ENCODE assay signal across 2 cellular contexts in genomic region chr7:44143606-44144250, GRCh38.
TF ChIP-seq lines count a peak whose summit lies in the region.

No MANE protein-coding gene starts in this region.

TF ChIP-seq in SK-N-SH, 30 proteins besides CTCF, POLR2A, EP300 and RAD21 (continued from another document):
- no peak for TF ChIP-seq REST (IDR thresholded peaks at IDR 0.05; ENCODE audit: low read depth, low read length)
- no peak for TF ChIP-seq MEF2A (IDR thresholded peaks at IDR 0.05; ENCODE audit: borderline replicate concordance, low read depth)
- no peak for TF ChIP-seq TCF12 (IDR thresholded peaks at IDR 0.05)
- no peak for TF ChIP-seq POLR2AphosphoS5 (IDR thresholded peaks at IDR 0.05; ENCODE audit: low read depth, low read length)
- TF ChIP-seq, protein P1, sequence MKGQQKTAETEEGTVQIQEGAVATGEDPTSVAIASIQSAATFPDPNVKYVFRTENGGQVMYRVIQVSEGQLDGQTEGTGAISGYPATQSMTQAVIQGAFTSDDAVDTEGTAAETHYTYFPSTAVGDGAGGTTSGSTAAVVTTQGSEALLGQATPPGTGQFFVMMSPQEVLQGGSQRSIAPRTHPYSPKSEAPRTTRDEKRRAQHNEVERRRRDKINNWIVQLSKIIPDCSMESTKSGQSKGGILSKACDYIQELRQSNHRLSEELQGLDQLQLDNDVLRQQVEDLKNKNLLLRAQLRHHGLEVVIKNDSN (IDR thresholded peaks at IDR 0.05; ENCODE audit: borderline replicate concordance, low read depth): no peak
- TF ChIP-seq, protein P2, sequence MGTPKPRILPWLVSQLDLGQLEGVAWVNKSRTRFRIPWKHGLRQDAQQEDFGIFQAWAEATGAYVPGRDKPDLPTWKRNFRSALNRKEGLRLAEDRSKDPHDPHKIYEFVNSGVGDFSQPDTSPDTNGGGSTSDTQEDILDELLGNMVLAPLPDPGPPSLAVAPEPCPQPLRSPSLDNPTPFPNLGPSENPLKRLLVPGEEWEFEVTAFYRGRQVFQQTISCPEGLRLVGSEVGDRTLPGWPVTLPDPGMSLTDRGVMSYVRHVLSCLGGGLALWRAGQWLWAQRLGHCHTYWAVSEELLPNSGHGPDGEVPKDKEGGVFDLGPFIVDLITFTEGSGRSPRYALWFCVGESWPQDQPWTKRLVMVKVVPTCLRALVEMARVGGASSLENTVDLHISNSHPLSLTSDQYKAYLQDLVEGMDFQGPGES (IDR thresholded peaks at IDR 0.05; ENCODE audit: low read depth, low read length): no peak
- no peak for TF ChIP-seq FOXM1 (IDR thresholded peaks at IDR 0.05; ENCODE audit: low read depth)
- TF ChIP-seq, protein P3, sequence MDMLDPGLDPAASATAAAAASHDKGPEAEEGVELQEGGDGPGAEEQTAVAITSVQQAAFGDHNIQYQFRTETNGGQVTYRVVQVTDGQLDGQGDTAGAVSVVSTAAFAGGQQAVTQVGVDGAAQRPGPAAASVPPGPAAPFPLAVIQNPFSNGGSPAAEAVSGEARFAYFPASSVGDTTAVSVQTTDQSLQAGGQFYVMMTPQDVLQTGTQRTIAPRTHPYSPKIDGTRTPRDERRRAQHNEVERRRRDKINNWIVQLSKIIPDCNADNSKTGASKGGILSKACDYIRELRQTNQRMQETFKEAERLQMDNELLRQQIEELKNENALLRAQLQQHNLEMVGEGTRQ (IDR thresholded peaks at IDR 0.05; ENCODE audit: borderline replicate concordance, low read depth, low read length): no peak
- TF ChIP-seq NRF1 (IDR thresholded peaks at IDR 0.05; ENCODE audit: low read depth, low read length): no peak
- no peak for TF ChIP-seq MXI1 (IDR thresholded peaks at IDR 0.05; ENCODE audit: low read depth, low read length)

TF ChIP-seq in SK-N-SH treated with all-trans-retinoic acid at 6 μM for 48 hours, 23 proteins besides CTCF, POLR2A, EP300 and RAD21 (continued from another document):
- TF ChIP-seq, protein P4, sequence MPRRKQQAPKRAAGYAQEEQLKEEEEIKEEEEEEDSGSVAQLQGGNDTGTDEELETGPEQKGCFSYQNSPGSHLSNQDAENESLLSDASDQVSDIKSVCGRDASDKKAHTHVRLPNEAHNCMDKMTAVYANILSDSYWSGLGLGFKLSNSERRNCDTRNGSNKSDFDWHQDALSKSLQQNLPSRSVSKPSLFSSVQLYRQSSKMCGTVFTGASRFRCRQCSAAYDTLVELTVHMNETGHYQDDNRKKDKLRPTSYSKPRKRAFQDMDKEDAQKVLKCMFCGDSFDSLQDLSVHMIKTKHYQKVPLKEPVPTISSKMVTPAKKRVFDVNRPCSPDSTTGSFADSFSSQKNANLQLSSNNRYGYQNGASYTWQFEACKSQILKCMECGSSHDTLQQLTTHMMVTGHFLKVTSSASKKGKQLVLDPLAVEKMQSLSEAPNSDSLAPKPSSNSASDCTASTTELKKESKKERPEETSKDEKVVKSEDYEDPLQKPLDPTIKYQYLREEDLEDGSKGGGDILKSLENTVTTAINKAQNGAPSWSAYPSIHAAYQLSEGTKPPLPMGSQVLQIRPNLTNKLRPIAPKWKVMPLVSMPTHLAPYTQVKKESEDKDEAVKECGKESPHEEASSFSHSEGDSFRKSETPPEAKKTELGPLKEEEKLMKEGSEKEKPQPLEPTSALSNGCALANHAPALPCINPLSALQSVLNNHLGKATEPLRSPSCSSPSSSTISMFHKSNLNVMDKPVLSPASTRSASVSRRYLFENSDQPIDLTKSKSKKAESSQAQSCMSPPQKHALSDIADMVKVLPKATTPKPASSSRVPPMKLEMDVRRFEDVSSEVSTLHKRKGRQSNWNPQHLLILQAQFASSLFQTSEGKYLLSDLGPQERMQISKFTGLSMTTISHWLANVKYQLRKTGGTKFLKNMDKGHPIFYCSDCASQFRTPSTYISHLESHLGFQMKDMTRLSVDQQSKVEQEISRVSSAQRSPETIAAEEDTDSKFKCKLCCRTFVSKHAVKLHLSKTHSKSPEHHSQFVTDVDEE (CRISPR knock-in tag; IDR thresholded peaks at IDR 0.05): no peak
- TF ChIP-seq, protein P5, sequence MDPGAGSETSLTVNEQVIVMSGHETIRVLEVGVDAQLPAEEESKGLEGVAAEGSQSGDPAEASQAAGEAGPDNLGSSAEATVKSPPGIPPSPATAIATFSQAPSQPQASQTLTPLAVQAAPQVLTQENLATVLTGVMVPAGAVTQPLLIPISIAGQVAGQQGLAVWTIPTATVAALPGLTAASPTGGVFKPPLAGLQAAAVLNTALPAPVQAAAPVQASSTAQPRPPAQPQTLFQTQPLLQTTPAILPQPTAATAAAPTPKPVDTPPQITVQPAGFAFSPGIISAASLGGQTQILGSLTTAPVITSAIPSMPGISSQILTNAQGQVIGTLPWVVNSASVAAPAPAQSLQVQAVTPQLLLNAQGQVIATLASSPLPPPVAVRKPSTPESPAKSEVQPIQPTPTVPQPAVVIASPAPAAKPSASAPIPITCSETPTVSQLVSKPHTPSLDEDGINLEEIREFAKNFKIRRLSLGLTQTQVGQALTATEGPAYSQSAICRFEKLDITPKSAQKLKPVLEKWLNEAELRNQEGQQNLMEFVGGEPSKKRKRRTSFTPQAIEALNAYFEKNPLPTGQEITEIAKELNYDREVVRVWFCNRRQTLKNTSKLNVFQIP (CRISPR knock-in tag; IDR thresholded peaks at IDR 0.05; ENCODE audit: borderline replicate concordance, low read depth): no peak
- TF ChIP-seq, protein P6, sequence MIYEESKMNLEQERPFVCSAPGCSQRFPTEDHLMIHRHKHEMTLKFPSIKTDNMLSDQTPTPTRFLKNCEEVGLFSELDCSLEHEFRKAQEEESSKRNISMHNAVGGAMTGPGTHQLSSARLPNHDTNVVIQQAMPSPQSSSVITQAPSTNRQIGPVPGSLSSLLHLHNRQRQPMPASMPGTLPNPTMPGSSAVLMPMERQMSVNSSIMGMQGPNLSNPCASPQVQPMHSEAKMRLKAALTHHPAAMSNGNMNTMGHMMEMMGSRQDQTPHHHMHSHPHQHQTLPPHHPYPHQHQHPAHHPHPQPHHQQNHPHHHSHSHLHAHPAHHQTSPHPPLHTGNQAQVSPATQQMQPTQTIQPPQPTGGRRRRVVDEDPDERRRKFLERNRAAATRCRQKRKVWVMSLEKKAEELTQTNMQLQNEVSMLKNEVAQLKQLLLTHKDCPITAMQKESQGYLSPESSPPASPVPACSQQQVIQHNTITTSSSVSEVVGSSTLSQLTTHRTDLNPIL (CRISPR knock-in tag; IDR thresholded peaks at IDR 0.05; ENCODE audit: low read depth): no peak
- TF ChIP-seq RARB (CRISPR knock-in tag; IDR thresholded peaks at IDR 0.05) (no peak), ZFP3 (CRISPR knock-in tag; IDR thresholded peaks at IDR 0.05) (no peak), ZC3H10 (CRISPR knock-in tag; IDR thresholded peaks at IDR 0.05) (no peak), ZFP30 (CRISPR knock-in tag; IDR thresholded peaks at IDR 0.05) (no peak), TOX (CRISPR knock-in tag; IDR thresholded peaks at IDR 0.05; ENCODE audit: borderline replicate concordance) (no peak), ZNF8 (CRISPR knock-in tag; IDR thresholded peaks at IDR 0.05) (no peak), ZNF70 (CRISPR knock-in tag; IDR thresholded peaks at IDR 0.05) (no peak), PPARA (CRISPR knock-in tag; IDR thresholded peaks at IDR 0.05; ENCODE audit: borderline replicate concordance) (no peak), OSR1 (CRISPR knock-in tag; IDR thresholded peaks at IDR 0.05) (no peak), ZNF565 (CRISPR knock-in tag; conservative IDR thresholded peaks at IDR 0.05; ENCODE audit: low read depth) (no peak)
- TF ChIP-seq, protein P7, sequence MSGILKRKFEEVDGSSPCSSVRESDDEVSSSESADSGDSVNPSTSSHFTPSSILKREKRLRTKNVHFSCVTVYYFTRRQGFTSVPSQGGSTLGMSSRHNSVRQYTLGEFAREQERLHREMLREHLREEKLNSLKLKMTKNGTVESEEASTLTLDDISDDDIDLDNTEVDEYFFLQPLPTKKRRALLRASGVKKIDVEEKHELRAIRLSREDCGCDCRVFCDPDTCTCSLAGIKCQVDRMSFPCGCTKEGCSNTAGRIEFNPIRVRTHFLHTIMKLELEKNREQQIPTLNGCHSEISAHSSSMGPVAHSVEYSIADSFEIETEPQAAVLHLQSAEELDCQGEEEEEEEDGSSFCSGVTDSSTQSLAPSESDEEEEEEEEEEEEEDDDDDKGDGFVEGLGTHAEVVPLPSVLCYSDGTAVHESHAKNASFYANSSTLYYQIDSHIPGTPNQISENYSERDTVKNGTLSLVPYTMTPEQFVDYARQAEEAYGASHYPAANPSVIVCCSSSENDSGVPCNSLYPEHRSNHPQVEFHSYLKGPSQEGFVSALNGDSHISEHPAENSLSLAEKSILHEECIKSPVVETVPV (CRISPR knock-in tag; IDR thresholded peaks at IDR 0.05): no peak
